Comparison of ENCODE assay signal across 9 cellular contexts in genomic region chr5:522899-523657, GRCh38. TPM values are rescaled to one million over a fixed set of nuclear protein-coding genes. Genes with fewer than 3 reads are reported as not detected.
A peak's percentile ranks its signal among the peaks of the same experiment; 100 is the strongest.
DNase-seq lines count a peak whose midpoint lies in the region; ATAC-seq and TF ChIP-seq lines count a peak whose summit lies in the region.
"Had no signal": no experiment of that assay in that cellular context is flagged by ENCODE, and none has a peak within 500 bp of the region (broad histone marks: within the 10 kb centered on the region; RNA-seq: fewer than 3 reads in every experiment).

No MANE protein-coding gene starts in this region.

- ATAC-seq in esophagus mucosa: no peak
- ATAC-seq in activated CD8-positive, alpha-beta memory T cell treated with anti-CD3 and anti-CD28 coated beads, Interleukin-2, amount 10 ng/mL, durations not matched to agents 7 days and 5 days: no peak
- no peak for ATAC-seq in HG03520 (IDR thresholded peaks at IDR 0.05; ENCODE audit: unreplicated experiment)

- peak overlapping the region; percentile 10 for H3K4me3 Mint-ChIP-seq in activated naive CD8-positive, alpha-beta T cell treated with anti-CD3 and anti-CD28 coated beads for 36 hours
- peak overlapping the region; percentile 76 for H3K4me3 Mint-ChIP-seq in nephron progenitor cell
- no peak overlapping the region for H3K4me3 Mint-ChIP-seq in activated CD8-positive, alpha-beta memory T cell treated with anti-CD3 and anti-CD28 coated beads, Interleukin-2, amount 10 ng/mL, durations not matched to agents 7 days and 5 days

- H3K9me3 Mint-ChIP-seq in activated naive CD8-positive, alpha-beta T cell treated with anti-CD3 and anti-CD28 coated beads for 36 hours: no peaks in the 10 kb centered on the region
- no peaks in the 10 kb centered on the region for H3K9me3 Mint-ChIP-seq in nephron progenitor cell
- H3K9me3 Mint-ChIP-seq in activated CD8-positive, alpha-beta memory T cell treated with anti-CD3 and anti-CD28 coated beads, Interleukin-2, amount 10 ng/mL, durations not matched to agents 7 days and 5 days (ENCODE audit: low read depth): no peaks in the 10 kb centered on the region

- no peak for TF ChIP-seq POLR2A in uterus (IDR thresholded peaks at IDR 0.05)

- peaks cover 21% of the 10 kb centered on the region for H3K4me1 Mint-ChIP-seq in activated naive CD8-positive, alpha-beta T cell treated with anti-CD3 and anti-CD28 coated beads for 36 hours
- peaks cover 43% of the 10 kb centered on the region for H3K4me1 Mint-ChIP-seq in nephron progenitor cell
- H3K4me1 Mint-ChIP-seq in activated CD8-positive, alpha-beta memory T cell treated with anti-CD3 and anti-CD28 coated beads, Interleukin-2, amount 10 ng/mL, durations not matched to agents 7 days and 5 days: peaks cover 14% of the 10 kb centered on the region

- no peaks in the 10 kb centered on the region for H3K9me3 ChIP-seq in uterus
- H3K9me3 ChIP-seq: neutrophil had no signal

- peaks cover 0 to 18% of the 10 kb centered on the region in 2 donors for H3K27me3 ChIP-seq in uterus

- intact Hi-C loops in uterus (cut with DNase I; ENCODE audit: low total_unique reads): no loop called here

- H3K36me3 ChIP-seq in uterus: no peaks in the 10 kb centered on the region
- H3K36me3 ChIP-seq: neutrophil had no signal

- no peak overlapping the region for H3K27ac Mint-ChIP-seq in activated naive CD8-positive, alpha-beta T cell treated with anti-CD3 and anti-CD28 coated beads for 36 hours
- H3K27ac Mint-ChIP-seq in nephron progenitor cell: no peak overlapping the region
- H3K27ac Mint-ChIP-seq in activated CD8-positive, alpha-beta memory T cell treated with anti-CD3 and anti-CD28 coated beads, Interleukin-2, amount 10 ng/mL, durations not matched to agents 7 days and 5 days: no peak overlapping the region

- CTCF ChIA-PET in activated CD8-positive, alpha-beta memory T cell treated with anti-CD3 and anti-CD28 coated beads, Interleukin-2, amount 10 ng/mL, durations not matched to agents 7 days and 5 days (lab: Charles Lee): interaction anchor here (0.8 kb wide), 1 partner anchor 76 kb away, joined by 3 read pairs; no protein-coding TSS in a partner anchor

- DNase-seq in DMS79 treated with DMSO at 0.1 percent for 48 hours (lab: John Stamatoyannopoulos, UW) (peak; percentile 92), NCI-H128 (lab: John Stamatoyannopoulos, UW; ENCODE audit: unreplicated experiment) (peak; percentile 62), nephron progenitor cell (no peak), uterus (no peak)
- no peak for DNase-seq in activated naive CD8-positive, alpha-beta T cell treated with anti-CD3 and anti-CD28 coated beads for 36 hours
- no peak for DNase-seq in activated CD8-positive, alpha-beta memory T cell treated with anti-CD3 and anti-CD28 coated beads, Interleukin-2, amount 10 ng/mL, durations not matched to agents 7 days and 5 days

- TF ChIP-seq CTCF in nephron progenitor cell (IDR thresholded peaks at IDR 0.05) (no peak), uterus (IDR thresholded peaks at IDR 0.05) (no peak)

- H3K36me3 Mint-ChIP-seq in activated naive CD8-positive, alpha-beta T cell treated with anti-CD3 and anti-CD28 coated beads for 36 hours: no peaks in the 10 kb centered on the region
- no peaks in the 10 kb centered on the region for H3K36me3 Mint-ChIP-seq in nephron progenitor cell (ENCODE audit: low read depth)
- H3K36me3 Mint-ChIP-seq in activated CD8-positive, alpha-beta memory T cell treated with anti-CD3 and anti-CD28 coated beads, Interleukin-2, amount 10 ng/mL, durations not matched to agents 7 days and 5 days: no peaks in the 10 kb centered on the region

- H3K27me3 Mint-ChIP-seq in activated naive CD8-positive, alpha-beta T cell treated with anti-CD3 and anti-CD28 coated beads for 36 hours: peaks cover 62% of the 10 kb centered on the region
- H3K27me3 Mint-ChIP-seq in nephron progenitor cell (ENCODE audit: low read depth, poor library complexity): peaks cover 74% of the 10 kb centered on the region
- peaks cover 48% of the 10 kb centered on the region for H3K27me3 Mint-ChIP-seq in activated CD8-positive, alpha-beta memory T cell treated with anti-CD3 and anti-CD28 coated beads, Interleukin-2, amount 10 ng/mL, durations not matched to agents 7 days and 5 days

- H3K4me3 ChIP-seq in uterus: no peak overlapping the region

- no peak overlapping the region for H3K27ac ChIP-seq in uterus
- H3K27ac ChIP-seq: neutrophil had no signal

- peaks cover 0 to 13% of the 10 kb centered on the region in 2 donors for H3K4me1 ChIP-seq in uterus

RNA-seq across cellular contexts. Expression of gene SLC9A3, which starts 1.2 kb away (rescaled TPM):
- total RNA-seq in activated naive CD8-positive, alpha-beta T cell treated with anti-CD3 and anti-CD28 coated beads for 36 hours: 1 to 10 TPM; 2.1 to 2.4 TPM
- total RNA-seq in esophagus mucosa (1.6 TPM), uterus (1 to 10 TPM in 3 of 4 donors, under 1 TPM in 1; 0.29 to 3.9 (median 2.6) TPM)
- total RNA-seq in activated CD8-positive, alpha-beta memory T cell treated with anti-CD3 and anti-CD28 coated beads, Interleukin-2, amount 10 ng/mL, durations not matched to agents 7 days and 5 days: 1 to 10 TPM; 1.3 to 1.7 TPM

Comparison
In these comparisons a context has a peak if more than half of its experiments do, and no peak if none do; other contexts are left out.
1. DNase-seq: peak in DMS79 treated with DMSO at 0.1 percent for 48 hours (single experiment) and NCI-H128 (single experiment); none in activated naive CD8-positive, alpha-beta T cell treated with anti-CD3 and anti-CD28 coated beads for 36 hours (single experiment), nephron progenitor cell (single experiment), activated CD8-positive, alpha-beta memory T cell treated with anti-CD3 and anti-CD28 coated beads, Interleukin-2, amount 10 ng/mL, durations not matched to agents 7 days and 5 days (single experiment) and uterus (0 of 2).